ENCODE assay signal across 33 cellular contexts in the genomic region with DNA sequence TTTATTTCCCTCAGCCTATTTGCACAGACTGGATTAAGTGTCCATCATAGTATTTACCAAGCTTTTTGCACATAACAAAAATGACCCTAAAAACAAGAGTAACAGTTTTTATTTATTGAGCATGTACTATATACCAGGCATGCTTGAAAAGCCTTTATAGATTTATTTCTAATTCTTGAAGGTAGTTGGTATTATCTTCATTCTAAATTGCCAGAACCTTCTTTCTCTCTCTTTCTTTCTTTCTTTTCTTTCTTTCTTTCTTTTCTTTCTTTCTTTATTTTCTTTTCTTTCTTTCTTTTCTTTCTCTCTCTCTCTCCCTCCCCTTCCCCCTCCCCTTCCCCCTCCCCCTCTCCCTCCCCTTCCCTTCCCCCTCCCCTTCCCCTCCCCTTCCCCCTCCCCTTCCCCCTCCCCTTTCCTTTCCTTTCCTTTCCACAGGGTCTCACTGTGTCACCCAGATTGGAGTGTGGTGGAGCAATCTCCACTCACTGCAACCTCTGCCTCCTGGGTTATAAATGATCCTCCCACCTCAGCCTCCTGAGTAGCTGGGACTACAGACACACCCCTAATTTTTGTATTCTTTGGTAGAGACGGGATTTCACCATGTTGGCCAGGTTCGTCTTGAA.
"Had no signal": no experiment of that assay in that cellular context is flagged by ENCODE, and none has a peak within 500 bp of the region (broad histone marks: within the 10 kb centered on the region; RNA-seq: fewer than 3 reads in every experiment).

No MANE protein-coding gene starts in this region.

- DNase-seq: activated effector memory CD4-positive, alpha-beta T cell treated with anti-CD3 and anti-CD28 coated beads, Interleukin-2, amount 50 U/mL, for 16 hours; activated effector memory CD4-positive, alpha-beta T cell treated with Interleukin-2 at 50 U/mL for 16 hours; activated gamma-delta T cell; activated gamma-delta T cell treated with Interleukin-2 at 50 U/mL for 16 hours; activated naive CD4-positive, alpha-beta T cell; activated naive CD4-positive, alpha-beta T cell treated with anti-CD3 and anti-CD28 coated beads for 36 hours; activated naive CD4-positive, alpha-beta T cell treated with anti-CD3 and anti-CD28 coated beads, Interleukin-2, amount 10 ng/mL, durations not matched to agents 7 days and 5 days; activated naive CD4-positive, alpha-beta T cell treated with anti-CD3 and anti-CD28 coated beads, Interleukin-2, amount 50 U/mL, for 16 hours; activated naive CD4-positive, alpha-beta T cell treated with Interleukin-2 at 50 U/mL for 16 hours; activated naive CD8-positive, alpha-beta T cell treated with anti-CD3 and anti-CD28 coated beads for 36 hours; activated naive CD8-positive, alpha-beta T cell treated with anti-CD3 and anti-CD28 coated beads, Interleukin-2, amount 10 ng/mL, durations not matched to agents 7 days and 5 days; activated naive CD8-positive, alpha-beta T cell treated with anti-CD3 and anti-CD28 coated beads, Interleukin-2, amount 50 U/mL, for 24 hours; activated T-cell treated with anti-CD3 and anti-CD28 coated beads, Interleukin-2, amount 50 U/mL, for 24 hours; activated T-cell treated with anti-CD3 and anti-CD28 coated beads, Interleukin-2, amount 50 U/mL, for 4 hours; activated T-cell treated with anti-CD3 and anti-CD28 coated beads, Interleukin-2, amount 50 U/mL, for 48 hours; activated T-cell treated with anti-CD3 and anti-CD28 coated beads, Interleukin-2, amount 50 U/mL, for 72 hours; adrenal gland; amniotic stem cell; amygdala; anterior cingulate cortex; aorta; body of pancreas; brain microvascular endothelial cell; caudate nucleus; central memory CD4-positive, alpha-beta T cell; cerebellar nuclear complex had no signal

- H3K27me3 ChIP-seq: adrenal gland, ascending aorta, body of pancreas, brain microvascular endothelial cell, breast epithelium, cardiac muscle cell had no signal

- ATAC-seq: activated naive CD4-positive, alpha-beta T cell treated with anti-CD3 and anti-CD28 coated beads, Interleukin-2, amount 50 U/mL, for 72 hours; activated naive CD8-positive, alpha-beta T cell treated with anti-CD3 and anti-CD28 coated beads, Interleukin-2, amount 50 U/mL, for 24 hours; activated T-cell treated with anti-CD3 and anti-CD28 coated beads, Interleukin-2, amount 50 U/mL, for 4 hours; activated T-cell treated with anti-CD3 and anti-CD28 coated beads, Interleukin-2, amount 50 U/mL, for 72 hours; activated T-helper 17 cell treated with anti-CD3 and anti-CD28 coated beads, Interleukin-2, amount 50 U/mL, for 72 hours; body of pancreas had no signal

- FAIRE-seq: astrocyte, bronchial epithelial cell had no signal

- H3K9me3 ChIP-seq: adrenal gland, ascending aorta, body of pancreas, breast epithelium had no signal

- H3K4me1 ChIP-seq: adrenal gland, ascending aorta, body of pancreas, breast epithelium had no signal

- H3K4me3 ChIP-seq: adrenal gland, ascending aorta, body of pancreas, breast epithelium, cardiac muscle cell had no signal

- H3K27ac ChIP-seq: adrenal gland, ascending aorta, body of pancreas, brain microvascular endothelial cell, breast epithelium, cardiac muscle cell had no signal

- H3K36me3 ChIP-seq: adrenal gland, ascending aorta, brain microvascular endothelial cell, breast epithelium, cardiac muscle cell had no signal
